In genomic region chr5:96663608-96664007, GRCh38 we compare ENCODE assay signal across 8 cellular contexts. TPM values are rescaled to one million over a fixed set of nuclear protein-coding genes. Genes with fewer than 3 reads are reported as not detected.
DNase-seq lines count a peak whose midpoint lies in the region; ATAC-seq and TF ChIP-seq lines count a peak whose summit lies in the region.

No MANE protein-coding gene starts in this region.

- H3K36me3 Mint-ChIP-seq in dendritic cell treated with granulocyte-macrophage colony-stimulating factor and Interleukin-4, amounts not matched to agents 40 ng/mL and 50 ng/mL, for 4 days (ENCODE audit: low read depth): peaks cover 36% of the 10 kb centered on the region
- peaks cover 0 to 2% (median 0%) of the 10 kb centered on the region in 3 donors for H3K36me3 Mint-ChIP-seq in naive thymus-derived CD8-positive, alpha-beta T cell

- no peaks in the 10 kb centered on the region for H3K9me3 Mint-ChIP-seq in dendritic cell treated with granulocyte-macrophage colony-stimulating factor and Interleukin-4, amounts not matched to agents 40 ng/mL and 50 ng/mL, for 4 days
- H3K9me3 Mint-ChIP-seq in naive thymus-derived CD8-positive, alpha-beta T cell: no peaks in the 10 kb centered on the region

- no peaks in the 10 kb centered on the region for H3K27me3 Mint-ChIP-seq in dendritic cell treated with granulocyte-macrophage colony-stimulating factor and Interleukin-4, amounts not matched to agents 40 ng/mL and 50 ng/mL, for 4 days
- no peaks in the 10 kb centered on the region for H3K27me3 Mint-ChIP-seq in naive thymus-derived CD8-positive, alpha-beta T cell

- POLR2A ChIA-PET in naive thymus-derived CD8-positive, alpha-beta T cell (lab: Charles Lee): interaction anchor here (1.1 to 3.0 kb wide), 5 partner anchors 9 to 144 kb away, joined by 3 to 21 read pairs (median 6); partner anchors contain the start of gene ERAP1

- peak overlapping the region; percentile 97 for H3K27ac Mint-ChIP-seq in dendritic cell treated with granulocyte-macrophage colony-stimulating factor and Interleukin-4, amounts not matched to agents 40 ng/mL and 50 ng/mL, for 4 days
- H3K27ac Mint-ChIP-seq in naive thymus-derived CD8-positive, alpha-beta T cell: peak overlapping the region; percentile 88 to 99 (median 96)

- H3K9me3 ChIP-seq in MG63: no peaks in the 10 kb centered on the region

- no peak for ATAC-seq in naive thymus-derived CD8-positive, alpha-beta T cell
- ATAC-seq in GM19397 (IDR thresholded peaks at IDR 0.05; ENCODE audit: unreplicated experiment): no peak

- H3K36me3 ChIP-seq in MG63: 0 out of 2 replicates have a peak, but pooled peaks cover 2% of the 10 kb centered on the region

- peak overlapping the region; percentile 95 for H3K4me3 ChIP-seq in AG10803 (ENCODE audit: low read length)
- peak overlapping the region; percentile 66 for H3K4me3 ChIP-seq in MG63

- TF ChIP-seq CTCF in AG10803 (conservative IDR thresholded peaks at IDR 0.05; ENCODE audit: low read length): no peak

- peak overlapping the region; percentile 88 for H3K4me3 Mint-ChIP-seq in dendritic cell treated with granulocyte-macrophage colony-stimulating factor and Interleukin-4, amounts not matched to agents 40 ng/mL and 50 ng/mL, for 4 days
- peak overlapping the region; percentile 94 to 99 (median 96) for H3K4me3 Mint-ChIP-seq in naive thymus-derived CD8-positive, alpha-beta T cell

- H3K27me3 ChIP-seq in MG63: no peaks in the 10 kb centered on the region

- DNase-seq in AG10803 (ENCODE audit: low read depth): no peak
- DNase-seq in MG63: no peak
- DNase-seq in naive thymus-derived CD8-positive, alpha-beta T cell: no peak
- DNase-seq in Kasumi-1 (lab: John Stamatoyannopoulos, UW): no peak
- no peak for DNase-seq in SIG-M5 (lab: John Stamatoyannopoulos, UW)
- DNase-seq in 8988T: no peak

- H3K4me1 Mint-ChIP-seq in dendritic cell treated with granulocyte-macrophage colony-stimulating factor and Interleukin-4, amounts not matched to agents 40 ng/mL and 50 ng/mL, for 4 days (ENCODE audit: low read depth): peaks cover 44% of the 10 kb centered on the region
- peaks cover 21 to 72% (median 40%) of the 10 kb centered on the region in 4 donors for H3K4me1 Mint-ChIP-seq in naive thymus-derived CD8-positive, alpha-beta T cell

- intact Hi-C loops in dendritic cell treated with granulocyte-macrophage colony-stimulating factor and Interleukin-4, amounts not matched to agents 40 ng/mL and 50 ng/mL, for 4 days (cut with micrococcal nuclease): loop anchor here (2.0 kb wide), 1 partner anchor 39 kb away; no protein-coding TSS in a partner anchor

RNA-seq across cellular contexts. Expression of gene CAST, which starts 1.4 kb away (rescaled TPM):
- 136 and 150 TPM in 2 replicates for total RNA-seq in MG63 (2014; rRNA removed; shearing (Covaris generic); ENCODE audit: low replicate concordance)
- 100 to 1,000 TPM; 114 to 115 TPM for total RNA-seq in naive thymus-derived CD8-positive, alpha-beta T cell
- polyA plus RNA-seq in naive thymus-derived CD8-positive, alpha-beta T cell: 10 to 100 TPM; 29.9 to 42.2 (median 32.9) TPM
